In genomic region chr1:2194319-2194897, GRCh38 we compare ENCODE assay signal across 8 cellular contexts. TPM values are rescaled to one million over a fixed set of nuclear protein-coding genes. Genes with fewer than 3 reads are reported as not detected.
DNase-seq lines count a peak whose midpoint lies in the region; ATAC-seq and TF ChIP-seq lines count a peak whose summit lies in the region.

A gene with protein sequence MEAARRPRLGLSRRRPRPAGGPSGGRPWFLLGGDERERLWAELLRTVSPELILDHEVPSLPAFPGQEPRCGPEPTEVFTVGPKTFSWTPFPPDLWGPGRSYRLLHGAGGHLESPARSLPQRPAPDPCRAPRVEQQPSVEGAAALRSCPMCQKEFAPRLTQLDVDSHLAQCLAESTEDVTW (minus strand): TSS chr1:2194772. CDS start chr1:2194749, 23 bp downstream.

- H3K9me3 ChIP-seq in mammary epithelial cell (replicated peaks; ENCODE audit: insufficient read depth, low read length) = no peaks in the 10 kb centered on the region

- H2AFZ ChIP-seq in mammary epithelial cell (ENCODE audit: low read depth, low read length) = peak within 1 kb of the TSS; percentile 70

- peaks cover 43% of the 10 kb centered on the region for H3K79me2 ChIP-seq in mammary epithelial cell (ENCODE audit: insufficient read depth, low read length)

- H3K4me1 ChIP-seq in mammary epithelial cell (ENCODE audit: insufficient read depth, low read length) = peaks cover 43% of the 10 kb centered on the region

- H3K27me3 ChIP-seq in mammary epithelial cell (ENCODE audit: insufficient read depth, low read length) = no peaks in the 10 kb centered on the region

- H3K36me3 ChIP-seq in mammary epithelial cell (ENCODE audit: insufficient read depth, low read length) = no peaks in the 10 kb centered on the region

- no peak for TF ChIP-seq CTCF in mammary epithelial cell (conservative IDR thresholded peaks at IDR 0.05 in 1 of 2, IDR thresholded peaks at IDR 0.05 in 1 of 2; ENCODE audit: extremely low read depth in 1 of 2, insufficient read depth in 1 of 2, low read depth in 1 of 2, low read length in 2 of 2)

- no peaks in the 10 kb centered on the region for H4K20me1 ChIP-seq in mammary epithelial cell (ENCODE audit: insufficient read depth, low read length)

- no CpG with 5 or more reads among the region's 63 CpGs for WGBS in mammary epithelial cell (ENCODE audit: low coverage, missing lambda C conversion rate)

- intact Hi-C loops in T-helper 1 cell treated with Interleukin-12 subunit alpha and Interleukin-12 subunit beta and Interleukin-4 antibody, amounts not matched to agents 30 ng/mL and 1 ng/mL, for 36 hours (cut with micrococcal nuclease) = loop anchor here (1.0 to 2.0 kb wide), 2 partner anchors 61 to 106 kb away; no protein-coding TSS in a partner anchor
- intact Hi-C loops in mammary epithelial cell (cut with micrococcal nuclease) = loop anchor here (2.0 kb wide), 1 partner anchor 1230 kb away; no protein-coding TSS in a partner anchor

- in situ Hi-C loops in mammary epithelial cell (cut with MboI; ENCODE audit: low sequenced_read_pairs in 2 of 2) = loop anchor here (5.0 to 25.0 kb wide), 5 partner anchors 183 to 1243 kb away; partner anchors contain the start of genes HES5 (in 1 of the 2) and PANK4 (in 1 of the 2)

- peak within 1 kb of the TSS; percentile 56 to 81 (median 57) for H3K4me3 ChIP-seq in mammary epithelial cell (replicated peaks in 1 of 3; ENCODE audit: insufficient read depth in 1 of 3, low read depth in 2 of 3, low read length in 3 of 3)

- no TSS peak for BruUV-seq in mammary epithelial cell (replicated peaks; lab: Mats Ljungman, UMichigan)

- H3K9ac ChIP-seq in mammary epithelial cell (ENCODE audit: insufficient read depth, low read length) = no peak within 1 kb of the TSS

- peak; percentile 75 for DNase-seq in EH (ENCODE audit: low read depth)
- peak; percentile 70 for DNase-seq in HPDE6-E6E7 (ENCODE audit: extremely low spot score)
- DNase-seq in mammary epithelial cell = no peak
- peak; percentile 47 for DNase-seq in inferior parietal cortex (ENCODE audit: extremely low spot score)
- peak; percentile 78 for DNase-seq in stimulated activated CD4-positive, alpha-beta T cell treated with anti-CD3 and anti-CD28 coated beads, Interleukin-15, amount 100 ng/mL, for 24 hours
- DNase-seq in middle frontal gyrus (ENCODE audit: extremely low spot score, low spot score) = no peak

- peak within 1 kb of the TSS; percentile 99 for H3K4me2 ChIP-seq in mammary epithelial cell (ENCODE audit: insufficient read depth, low read depth, low read length)

- dilution Hi-C loops in mammary epithelial cell (cut with HindIII; ENCODE audit: low sequenced_read_pairs) = loop anchor here (10.0 kb wide), 2 partner anchors 150 to 390 kb away; partner anchors contain the start of gene PRXL2B

- peak within 1 kb of the TSS; percentile 45 for H3K27ac ChIP-seq in mammary epithelial cell (ENCODE audit: insufficient read depth, low read depth, low read length)

- peak; percentile 42 for ATAC-seq in GM21360 (IDR thresholded peaks at IDR 0.05; ENCODE audit: unreplicated experiment)

- CTCF ChIA-PET in mammary epithelial cell (lab: Charles Lee; ENCODE audit: low non-redundant PET) = interaction anchor here (0.9 to 1.1 kb wide), 3 partner anchors 187 to 1258 kb away, joined by 3 to 26 read pairs (median 8); no protein-coding TSS in a partner anchor

RNA-seq across cellular contexts. Expression of the gene that starts here (rescaled TPM):
- 42.6 and 43.9 TPM in 2 replicates for total RNA-seq in T-helper 1 cell treated with Interleukin-12 subunit alpha and Interleukin-12 subunit beta and Interleukin-4 antibody, amounts not matched to agents 30 ng/mL and 1 ng/mL, for 36 hours
- 10 to 100 TPM; 13.5 to 70.9 TPM for total RNA-seq in mammary epithelial cell
- polyA plus RNA-seq in mammary epithelial cell = 11.8 TPM
- 5.4 TPM for polyA minus RNA-seq in mammary epithelial cell

Comparison
In these comparisons a context has a peak if more than half of its experiments do, and no peak if none do; other contexts are left out.
1. DNase-seq: peak in EH (single experiment), HPDE6-E6E7 (single experiment), inferior parietal cortex (single experiment) and stimulated activated CD4-positive, alpha-beta T cell treated with anti-CD3 and anti-CD28 coated beads, Interleukin-15, amount 100 ng/mL, for 24 hours (single experiment); none in mammary epithelial cell (single experiment) and middle frontal gyrus (single experiment).